Comparison of ENCODE assay signal across 17 cellular contexts in genomic region chr2:109607766-109608165, GRCh38. TPM values are rescaled to one million over a fixed set of nuclear protein-coding genes. Genes with fewer than 3 reads are reported as not detected.
DNase-seq lines count a peak whose midpoint lies in the region; ATAC-seq and TF ChIP-seq lines count a peak whose summit lies in the region.
"Had no signal": no experiment of that assay in that cellular context is flagged by ENCODE, and none has a peak within 500 bp of the region (broad histone marks: within the 10 kb centered on the region; RNA-seq: fewer than 3 reads in every experiment).

No MANE protein-coding gene starts in this region.

- peak overlapping the region; percentile 94 for H3K4me2 ChIP-seq in HCT116 (ENCODE audit: low read length)

- CTCF ChIA-PET in HCT116 (lab: Charles Lee) (interaction anchor here (0.9 to 3.0 kb wide), 2 partner anchors 61 to 128 kb away, joined by 3 to 14 read pairs; no protein-coding TSS in a partner anchor), WTC11 (lab: Charles Lee) (interaction anchor here (1.6 to 2.7 kb wide), 2 partner anchors 61 to 97 kb away, joined by 3 to 15 read pairs; no protein-coding TSS in a partner anchor)

- no peak for TF ChIP-seq RAD21 in HCT116 (IDR thresholded peaks at IDR 0.05; ENCODE audit: low read depth)

- H3K27ac ChIP-seq in HCT116 (ENCODE audit: low read depth, low read length) = peak overlapping the region; percentile 77
- peak overlapping the region; percentile 48 to 96 for H3K27ac ChIP-seq in tibial artery
- H3K27ac ChIP-seq in thyroid gland = no peak overlapping the region
- H3K27ac ChIP-seq: C4-2B, left ventricle myocardium inferior had no signal

- H3K9ac ChIP-seq in HCT116 (ENCODE audit: low read length) = peak overlapping the region; percentile 98

- no peaks in the 10 kb centered on the region for H3K27me3 Mint-ChIP-seq in WTC11 (ENCODE audit: low read depth)

- intact Hi-C loops in HCT116 (cut with micrococcal nuclease) = no loop called here
- intact Hi-C loops in tibial artery (cut with DNase I; ENCODE audit: low total_unique reads) = no loop called here
- intact Hi-C loops in thyroid gland (cut with DNase I) = no loop called here

- H3K9me3 ChIP-seq in HCT116 (ENCODE audit: control insufficient read depth in 1 of 2, insufficient read depth in 1 of 2, low read depth in 1 of 2, low read length in 2 of 2) (no peaks in the 10 kb centered on the region), tibial artery (no peaks in the 10 kb centered on the region), thyroid gland (no peaks in the 10 kb centered on the region)
- H3K9me3 ChIP-seq: left ventricle myocardium inferior had no signal

- ATAC-seq in HCT116 = no peak
- no peak for ATAC-seq in WTC11
- no peak for ATAC-seq in GM21723 (IDR thresholded peaks at IDR 0.05; ENCODE audit: unreplicated experiment)
- no peak for ATAC-seq in HG02840 (IDR thresholded peaks at IDR 0.05; ENCODE audit: low FRiP score, unreplicated experiment)
- ATAC-seq: activated CD8-positive, alpha-beta T cell treated with anti-CD3 and anti-CD28 coated beads, Interleukin-2, amount 10 ng/mL, durations not matched to agents 7 days and 5 days had no signal

- DNase-seq in HCT116 (ENCODE audit: low read depth, low spot score) (no peak), WTC11 (ENCODE audit: low spot score) (no peak), fibroblast of mammary gland (ENCODE audit: low read depth) (peak; percentile 54), tibial artery (no peak), thyroid gland (no peak)
- DNase-seq: activated CD8-positive, alpha-beta T cell treated with anti-CD3 and anti-CD28 coated beads, Interleukin-2, amount 10 ng/mL, durations not matched to agents 7 days and 5 days; amniotic stem cell; DND-41; left ventricle myocardium inferior; NCI-H2029; NCI-H524 had no signal

- H3K4me3 ChIP-seq in HCT116 (replicated peaks in 1 of 2; ENCODE audit: low read depth in 1 of 2, low read length in 2 of 2) (peak overlapping the region in 1 of 2 experiments; percentile 51; a peak in 1 of 4 replicates), fibroblast of mammary gland (ENCODE audit: control insufficient read depth, low read depth, low read length) (no peak overlapping the region), tibial artery (no peak overlapping the region), thyroid gland (replicated peaks in 1 of 3) (no peak overlapping the region)
- H3K4me3 ChIP-seq: left ventricle myocardium inferior had no signal

- POLR2A ChIA-PET in HCT116 (lab: Charles Lee) = interaction anchor here (1.6 kb wide), 2 partner anchors 14 to 22 kb away, joined by 3 read pairs; no protein-coding TSS in a partner anchor
- POLR2A ChIA-PET in WTC11 (lab: Charles Lee) = no interaction called here

- no peak overlapping the region for H2AFZ ChIP-seq in HCT116 (ENCODE audit: low read depth, low read length, poor library complexity, severe bottlenecking)

- H3K9me2 ChIP-seq in HCT116 (ENCODE audit: insufficient read depth) = no peaks in the 10 kb centered on the region

- peaks cover 50% of the 10 kb centered on the region for H3K4me1 Mint-ChIP-seq in WTC11

- H3K4me1 ChIP-seq in HCT116 (ENCODE audit: control insufficient read depth in 1 of 2, insufficient read depth in 2 of 2, low read length in 2 of 2) = peaks cover 69 to 87% of the 10 kb centered on the region in 2 experiments
- peaks cover 0 to 84% (median 27%) of the 10 kb centered on the region in 4 donors for H3K4me1 ChIP-seq in tibial artery
- H3K4me1 ChIP-seq in thyroid gland = peaks cover 0 to 17% of the 10 kb centered on the region in 2 donors

- RAD21 ChIA-PET in HCT116 (lab: Charles Lee; ENCODE audit: low non-redundant PET in 1 of 2, low total read pairs in 2 of 2, uncharacterized antibody in 2 of 2, unreplicated experiment in 2 of 2) = interaction anchor here in 1 of 2 experiments (1.1 kb wide), 1 partner anchor 61 kb away, joined by 3 read pairs; no protein-coding TSS in a partner anchor

- H3K4me3 Mint-ChIP-seq in WTC11 = no peak overlapping the region
- H3K4me3 Mint-ChIP-seq: activated CD8-positive, alpha-beta T cell treated with anti-CD3 and anti-CD28 coated beads, Interleukin-2, amount 10 ng/mL, durations not matched to agents 7 days and 5 days; stimulated activated naive CD8-positive, alpha-beta T cell treated with anti-CD3 and anti-CD28 coated beads, Interleukin-15, Interleukin-2, amounts not matched to agents 100 ng/mL and 50 ng/mL, for 24 hours had no signal

- H3K36me3 ChIP-seq in HCT116 (ENCODE audit: control insufficient read depth in 1 of 2, insufficient read depth in 2 of 2, low read length in 2 of 2) (no peaks in the 10 kb centered on the region), tibial artery (no peaks in the 10 kb centered on the region), thyroid gland (no peaks in the 10 kb centered on the region)
- H3K36me3 ChIP-seq: left ventricle myocardium inferior had no signal

- BruUV-seq in HCT116 (replicated peaks; lab: Mats Ljungman, UMichigan) = no TSS peak

- peaks cover 96% of the 10 kb centered on the region for H3K79me2 ChIP-seq in HCT116 (ENCODE audit: insufficient read depth, low read length)

- TF ChIP-seq POLR2A in HCT116 (IDR thresholded peaks at IDR 0.05; ENCODE audit: borderline replicate concordance, extremely low read depth, insufficient read depth, insufficient read length) (no peak), thyroid gland (IDR thresholded peaks at IDR 0.05) (no peak)

- H3K27me3 ChIP-seq in HCT116 (ENCODE audit: insufficient read depth, low read length) (no peaks in the 10 kb centered on the region), tibial artery (no peaks in the 10 kb centered on the region), thyroid gland (no peaks in the 10 kb centered on the region)

- H3K36me3 Mint-ChIP-seq in WTC11 = no peaks in the 10 kb centered on the region

- no peaks in the 10 kb centered on the region for H4K20me1 ChIP-seq in HCT116 (ENCODE audit: insufficient read depth)

- WGBS in thyroid gland, 2 donors = 87 to 88% methylated on average over 2 of the region's 2 CpGs

- H3K9me3 Mint-ChIP-seq in WTC11 = no peaks in the 10 kb centered on the region
- H3K9me3 Mint-ChIP-seq: activated T-helper 2 cell treated with anti-CD3 and anti-CD28 coated beads, Interferon-gamma antibody, Interleukin-2, Interleukin-4, amounts not matched to agents 10 μg/mL and 5 μg/mL and 100 μg/mL, durations not matched to agents 14 hours and 24 hours and 36 hours; stimulated activated naive CD8-positive, alpha-beta T cell treated with anti-CD3 and anti-CD28 coated beads, Interleukin-15, Interleukin-2, amounts not matched to agents 100 ng/mL and 50 ng/mL, for 24 hours had no signal

- peak overlapping the region; percentile 19; the same call in 1 of the 2 replicates for H3K27ac Mint-ChIP-seq in WTC11
- H3K27ac Mint-ChIP-seq: activated CD8-positive, alpha-beta T cell treated with anti-CD3 and anti-CD28 coated beads, Interleukin-2, amount 10 ng/mL, durations not matched to agents 7 days and 5 days; activated T-helper 2 cell treated with anti-CD3 and anti-CD28 coated beads, Interferon-gamma antibody, Interleukin-2, Interleukin-4, amounts not matched to agents 10 μg/mL and 5 μg/mL and 100 μg/mL, durations not matched to agents 14 hours and 24 hours and 36 hours; stimulated activated naive CD8-positive, alpha-beta T cell treated with anti-CD3 and anti-CD28 coated beads, Interleukin-15, Interleukin-2, amounts not matched to agents 100 ng/mL and 50 ng/mL, for 24 hours had no signal

- TF ChIP-seq CTCF in HCT116 (IDR thresholded peaks at IDR 0.05 in 2 of 3, conservative IDR thresholded peaks at IDR 0.05 in 1 of 3; ENCODE audit: borderline replicate concordance in 1 of 3, insufficient read depth in 1 of 3, low read depth in 2 of 3, low read length in 2 of 3) = no peak
- no peak for TF ChIP-seq CTCF in WTC11 (IDR thresholded peaks at IDR 0.05)
- TF ChIP-seq CTCF in fibroblast of mammary gland (conservative IDR thresholded peaks at IDR 0.05; ENCODE audit: control insufficient read depth, insufficient read depth, low read depth, low read length) = no peak
- no peak for TF ChIP-seq CTCF in tibial artery (IDR thresholded peaks at IDR 0.05)
- no peak for TF ChIP-seq CTCF in thyroid gland (IDR thresholded peaks at IDR 0.05)

TF ChIP-seq in HCT116, 20 proteins besides CTCF, POLR2A, EP300 and RAD21 (continues in another document):
- TF ChIP-seq YY1 (IDR thresholded peaks at IDR 0.05; ENCODE audit: extremely low read depth, insufficient replicate concordance, low read depth, low read length) = no peak
- no peak for TF ChIP-seq SRF (IDR thresholded peaks at IDR 0.05; ENCODE audit: low read depth)

TF ChIP-seq in WTC11, 78 proteins besides CTCF, POLR2A, EP300 and RAD21 (continues in another document):
- TF ChIP-seq TP53 (CRISPR knock-in tag; IDR thresholded peaks at IDR 0.05) = no peak

RNA-seq across cellular contexts. Expression of gene SEPTIN10, which starts 6.0 kb away (rescaled TPM):
- 113 TPM for total RNA-seq in HCT116 (2021; ENCODE audit: unreplicated experiment)
- polyA plus RNA-seq in HCT116 (2012) = 76.0 and 78.6 TPM in 2 replicates
- 86.8 to 92.1 TPM (median 90.1 TPM) in 3 replicates for total RNA-seq in WTC11 (2021)
- total RNA-seq in thyroid gland = 10 to 100 TPM; 61.7 to 99.3 (median 70.4) TPM
- total RNA-seq: OCI-LY7 had no signal

RNA-seq across cellular contexts. Expression of gene SOWAHC, which starts 6.4 kb away (rescaled TPM):
- 16.6 TPM for total RNA-seq in HCT116 (2021; ENCODE audit: unreplicated experiment)
- 7.8 and 8.3 TPM in 2 replicates for polyA plus RNA-seq in HCT116 (2012)
- total RNA-seq in WTC11 (2021) = 14.2 to 18.6 TPM (median 14.5 TPM) in 3 replicates
- 10 to 100 TPM; 13.4 to 18.7 (median 17.0) TPM for total RNA-seq in thyroid gland
- total RNA-seq: activated CD8-positive, alpha-beta T cell treated with anti-CD3 and anti-CD28 coated beads, Interleukin-2, amount 10 ng/mL, durations not matched to agents 7 days and 5 days; OCI-LY7 had no signal

Comparison
In these comparisons a context has a peak if more than half of its experiments do, and no peak if none do; other contexts are left out.
1. H3K27ac ChIP-seq: peak in HCT116 (single experiment) and tibial artery (2 of 2); none in thyroid gland (0 of 3).